In genomic region chr6:33840064-33840926, GRCh38 we compare ENCODE assay signal across 2 cellular contexts.
TF ChIP-seq lines count a peak whose summit lies in the region.

No MANE protein-coding gene starts in this region.

TF ChIP-seq in K562, 482 proteins besides CTCF, POLR2A, EP300 and RAD21 (continued from another document):
- peak; percentile 100 for TF ChIP-seq BACH1 (tag; IDR thresholded peaks at IDR 0.05)
- TF ChIP-seq MAFK (IDR thresholded peaks at IDR 0.05; ENCODE audit: low read length), result peak; percentile 100
- no peak for TF ChIP-seq NCOA6 (IDR thresholded peaks at IDR 0.05)
- peak; percentile 79 for TF ChIP-seq LEF1 (IDR thresholded peaks at IDR 0.05)
- TF ChIP-seq, protein P1, sequence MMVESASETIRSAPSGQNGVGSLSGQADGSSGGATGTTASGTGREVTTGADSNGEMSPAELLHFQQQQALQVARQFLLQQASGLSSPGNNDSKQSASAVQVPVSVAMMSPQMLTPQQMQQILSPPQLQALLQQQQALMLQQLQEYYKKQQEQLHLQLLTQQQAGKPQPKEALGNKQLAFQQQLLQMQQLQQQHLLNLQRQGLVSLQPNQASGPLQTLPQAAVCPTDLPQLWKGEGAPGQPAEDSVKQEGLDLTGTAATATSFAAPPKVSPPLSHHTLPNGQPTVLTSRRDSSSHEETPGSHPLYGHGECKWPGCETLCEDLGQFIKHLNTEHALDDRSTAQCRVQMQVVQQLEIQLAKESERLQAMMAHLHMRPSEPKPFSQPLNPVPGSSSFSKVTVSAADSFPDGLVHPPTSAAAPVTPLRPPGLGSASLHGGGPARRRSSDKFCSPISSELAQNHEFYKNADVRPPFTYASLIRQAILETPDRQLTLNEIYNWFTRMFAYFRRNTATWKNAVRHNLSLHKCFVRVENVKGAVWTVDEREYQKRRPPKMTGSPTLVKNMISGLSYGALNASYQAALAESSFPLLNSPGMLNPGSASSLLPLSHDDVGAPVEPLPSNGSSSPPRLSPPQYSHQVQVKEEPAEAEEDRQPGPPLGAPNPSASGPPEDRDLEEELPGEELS (CRISPR knock-in tag; IDR thresholded peaks at IDR 0.05; ENCODE audit: borderline replicate concordance), result peak; percentile 75; the same call in 1 of the 2 replicates
- TF ChIP-seq ZNF311 (CRISPR knock-in tag; IDR thresholded peaks at IDR 0.05), result peak; percentile 64; the same call in 1 of the 2 replicates
- TF ChIP-seq ZNF592 (IDR thresholded peaks at IDR 0.05), result peak; percentile 98
- TF ChIP-seq RBFOX2 (IDR thresholded peaks at IDR 0.05; ENCODE audit: low read depth, low read length), result peak; percentile 45
- TF ChIP-seq GATAD2A (IDR thresholded peaks at IDR 0.05), result peak; percentile 88; the same call in 1 of the 2 replicates
- TF ChIP-seq, protein P2, sequence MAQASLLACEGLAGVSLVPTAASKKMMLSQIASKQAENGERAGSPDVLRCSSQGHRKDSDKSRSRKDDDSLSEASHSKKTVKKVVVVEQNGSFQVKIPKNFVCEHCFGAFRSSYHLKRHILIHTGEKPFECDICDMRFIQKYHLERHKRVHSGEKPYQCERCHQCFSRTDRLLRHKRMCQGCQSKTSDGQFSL (CRISPR knock-in tag; IDR thresholded peaks at IDR 0.05), result no peak
- TF ChIP-seq, protein P2 (tag; IDR thresholded peaks at IDR 0.05), result peak in 1 of 2 experiments; percentile 77; a peak in 1 of 4 replicates
- no peak for TF ChIP-seq RBM22 (IDR thresholded peaks at IDR 0.05; ENCODE audit: low read depth, low read length, poor library complexity, severe bottlenecking)
- 0 out of 2 replicates have a peak, but pooled peaks have one; percentile 11 for TF ChIP-seq CBX5 (IDR thresholded peaks at IDR 0.05; ENCODE audit: borderline replicate concordance, low read depth)
- TF ChIP-seq NONO (IDR thresholded peaks at IDR 0.05; ENCODE audit: low read depth in 2 of 2, low read length in 1 of 2), result 0 out of 4 replicates have a peak, but pooled peaks of 1 of the 2 experiments have one; percentile 47
- TF ChIP-seq MCM7 (IDR thresholded peaks at IDR 0.05), result no peak
- peak; percentile 63; the same call in 1 of the 2 replicates for TF ChIP-seq SP1 (CRISPR knock-in tag; IDR thresholded peaks at IDR 0.05)
- no peak for TF ChIP-seq MYBL2 (IDR thresholded peaks at IDR 0.05; ENCODE audit: low read depth)
- TF ChIP-seq MYBL2 (CRISPR knock-in tag; IDR thresholded peaks at IDR 0.05; ENCODE audit: borderline replicate concordance), result no peak
- no peak for TF ChIP-seq PATZ1 (CRISPR knock-in tag; IDR thresholded peaks at IDR 0.05; ENCODE audit: borderline replicate concordance)
- TF ChIP-seq SMARCA5 (IDR thresholded peaks at IDR 0.05), result peak; percentile 90; the same call in 1 of the 2 replicates
- no peak for TF ChIP-seq PPARD (CRISPR knock-in tag; IDR thresholded peaks at IDR 0.05)

TF ChIP-seq in HepG2, 621 proteins besides CTCF, POLR2A, EP300 and RAD21 (continued from another document and continues in another):
- TF ChIP-seq, protein P3, sequence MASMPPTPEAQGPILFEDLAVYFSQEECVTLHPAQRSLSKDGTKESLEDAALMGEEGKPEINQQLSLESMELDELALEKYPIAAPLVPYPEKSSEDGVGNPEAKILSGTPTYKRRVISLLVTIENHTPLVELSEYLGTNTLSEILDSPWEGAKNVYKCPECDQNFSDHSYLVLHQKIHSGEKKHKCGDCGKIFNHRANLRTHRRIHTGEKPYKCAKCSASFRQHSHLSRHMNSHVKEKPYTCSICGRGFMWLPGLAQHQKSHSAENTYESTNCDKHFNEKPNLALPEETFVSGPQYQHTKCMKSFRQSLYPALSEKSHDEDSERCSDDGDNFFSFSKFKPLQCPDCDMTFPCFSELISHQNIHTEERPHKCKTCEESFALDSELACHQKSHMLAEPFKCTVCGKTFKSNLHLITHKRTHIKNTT (CRISPR knock-in tag; IDR thresholded peaks at IDR 0.05), result no peak
- TF ChIP-seq PCBP1 (IDR thresholded peaks at IDR 0.05; ENCODE audit: borderline replicate concordance, low read depth, low read length), result no peak
- no peak for TF ChIP-seq ZNF20 (CRISPR knock-in tag; IDR thresholded peaks at IDR 0.05)
- TF ChIP-seq ZBTB8A (CRISPR knock-in tag; IDR thresholded peaks at IDR 0.05; ENCODE audit: borderline replicate concordance, low read depth), result no peak
- TF ChIP-seq HMG20B (CRISPR knock-in tag; conservative IDR thresholded peaks at IDR 0.05), result peak; percentile 18; the same call in 1 of the 2 replicates
- peak; percentile 82 for TF ChIP-seq ZNF350 (CRISPR knock-in tag; IDR thresholded peaks at IDR 0.05; ENCODE audit: borderline replicate concordance, low read depth)
- 0 out of 2 replicates have a peak, but pooled peaks have one; percentile 32 for TF ChIP-seq YEATS4 (CRISPR knock-in tag; IDR thresholded peaks at IDR 0.05; ENCODE audit: borderline replicate concordance)
- TF ChIP-seq SKI (IDR thresholded peaks at IDR 0.05; ENCODE audit: partially characterized antibody), result no peak
- no peak for TF ChIP-seq RBM22 (optimal IDR thresholded peaks at IDR 0.05; ENCODE audit: low read length)
- TF ChIP-seq ZNF343 (CRISPR knock-in tag; IDR thresholded peaks at IDR 0.05), result no peak; the same call in 1 of the 2 replicates
- TF ChIP-seq KDM3A (CRISPR knock-in tag; IDR thresholded peaks at IDR 0.05; ENCODE audit: low read depth), result peak; percentile 66; the same call in 1 of the 2 replicates
- TF ChIP-seq ISX (CRISPR knock-in tag; conservative IDR thresholded peaks at IDR 0.05), result no peak
- TF ChIP-seq ZNF670 (CRISPR knock-in tag; IDR thresholded peaks at IDR 0.05; ENCODE audit: borderline replicate concordance), result no peak
- TF ChIP-seq, protein P4, sequence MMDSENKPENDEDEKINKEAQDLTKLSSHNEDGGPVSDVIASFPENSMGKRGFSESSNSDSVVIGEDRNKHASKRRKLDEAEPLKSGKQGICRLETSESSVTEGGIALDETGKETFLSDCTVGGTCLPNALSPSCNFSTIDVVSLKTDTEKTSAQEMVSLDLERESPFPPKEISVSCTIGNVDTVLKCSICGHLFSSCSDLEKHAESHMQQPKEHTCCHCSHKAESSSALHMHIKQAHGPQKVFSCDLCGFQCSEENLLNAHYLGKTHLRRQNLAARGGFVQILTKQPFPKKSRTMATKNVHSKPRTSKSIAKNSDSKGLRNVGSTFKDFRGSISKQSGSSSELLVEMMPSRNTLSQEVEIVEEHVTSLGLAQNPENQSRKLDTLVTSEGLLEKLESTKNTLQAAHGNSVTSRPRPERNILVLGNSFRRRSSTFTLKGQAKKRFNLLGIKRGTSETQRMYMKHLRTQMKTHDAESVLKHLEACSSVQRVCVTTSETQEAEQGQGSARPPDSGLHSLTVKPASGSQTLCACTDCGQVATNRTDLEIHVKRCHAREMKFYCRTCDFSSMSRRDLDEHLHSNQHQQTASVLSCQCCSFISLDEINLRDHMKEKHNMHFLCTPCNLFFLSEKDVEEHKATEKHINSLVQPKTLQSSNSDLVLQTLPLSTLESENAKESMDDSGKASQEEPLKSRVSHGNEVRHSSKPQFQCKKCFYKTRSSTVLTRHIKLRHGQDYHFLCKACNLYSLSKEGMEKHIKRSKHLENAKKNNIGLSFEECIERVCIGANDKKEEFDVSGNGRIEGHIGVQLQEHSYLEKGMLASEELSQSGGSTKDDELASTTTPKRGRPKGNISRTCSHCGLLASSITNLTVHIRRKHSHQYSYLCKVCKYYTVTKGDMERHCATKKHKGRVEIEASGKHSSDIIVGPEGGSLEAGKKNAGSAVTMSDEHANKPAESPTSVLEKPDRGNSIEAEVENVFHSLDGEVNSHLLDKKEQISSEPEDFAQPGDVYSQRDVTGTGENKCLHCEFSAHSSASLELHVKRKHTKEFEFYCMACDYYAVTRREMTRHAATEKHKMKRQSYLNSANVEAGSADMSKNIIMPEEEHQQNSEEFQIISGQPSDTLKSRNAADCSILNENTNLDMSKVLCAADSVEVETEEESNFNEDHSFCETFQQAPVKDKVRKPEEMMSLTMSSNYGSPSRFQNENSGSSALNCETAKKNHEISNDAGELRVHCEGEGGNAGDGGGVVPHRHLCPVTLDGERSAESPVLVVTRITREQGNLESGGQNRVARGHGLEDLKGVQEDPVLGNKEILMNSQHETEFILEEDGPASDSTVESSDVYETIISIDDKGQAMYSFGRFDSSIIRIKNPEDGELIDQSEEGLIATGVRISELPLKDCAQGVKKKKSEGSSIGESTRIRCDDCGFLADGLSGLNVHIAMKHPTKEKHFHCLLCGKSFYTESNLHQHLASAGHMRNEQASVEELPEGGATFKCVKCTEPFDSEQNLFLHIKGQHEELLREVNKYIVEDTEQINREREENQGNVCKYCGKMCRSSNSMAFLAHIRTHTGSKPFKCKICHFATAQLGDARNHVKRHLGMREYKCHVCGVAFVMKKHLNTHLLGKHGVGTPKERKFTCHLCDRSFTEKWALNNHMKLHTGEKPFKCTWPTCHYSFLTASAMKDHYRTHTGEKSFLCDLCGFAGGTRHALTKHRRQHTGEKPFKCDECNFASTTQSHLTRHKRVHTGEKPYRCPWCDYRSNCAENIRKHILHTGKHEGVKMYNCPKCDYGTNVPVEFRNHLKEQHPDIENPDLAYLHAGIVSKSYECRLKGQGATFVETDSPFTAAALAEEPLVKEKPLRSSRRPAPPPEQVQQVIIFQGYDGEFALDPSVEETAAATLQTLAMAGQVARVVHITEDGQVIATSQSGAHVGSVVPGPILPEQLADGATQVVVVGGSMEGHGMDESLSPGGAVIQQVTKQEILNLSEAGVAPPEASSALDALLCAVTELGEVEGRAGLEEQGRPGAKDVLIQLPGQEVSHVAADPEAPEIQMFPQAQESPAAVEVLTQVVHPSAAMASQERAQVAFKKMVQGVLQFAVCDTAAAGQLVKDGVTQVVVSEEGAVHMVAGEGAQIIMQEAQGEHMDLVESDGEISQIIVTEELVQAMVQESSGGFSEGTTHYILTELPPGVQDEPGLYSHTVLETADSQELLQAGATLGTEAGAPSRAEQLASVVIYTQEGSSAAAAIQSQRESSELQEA (CRISPR knock-in tag; IDR thresholded peaks at IDR 0.05; ENCODE audit: not compliant biosample characterization), result peak; percentile 9
- no peak for TF ChIP-seq CREBL2 (CRISPR knock-in tag; IDR thresholded peaks at IDR 0.05; ENCODE audit: borderline replicate concordance)
- TF ChIP-seq ZBTB3 (CRISPR knock-in tag; IDR thresholded peaks at IDR 0.05; ENCODE audit: borderline replicate concordance, low read depth), result no peak; the same call in 1 of the 2 replicates
- no peak for TF ChIP-seq DR1 (CRISPR knock-in tag; IDR thresholded peaks at IDR 0.05)
- TF ChIP-seq GRHL1 (CRISPR knock-in tag; conservative IDR thresholded peaks at IDR 0.05), result no peak
- peak; percentile 32; the same call in 1 of the 2 replicates for TF ChIP-seq TFDP2 (CRISPR knock-in tag; IDR thresholded peaks at IDR 0.05)
- TF ChIP-seq ZFP36 (IDR thresholded peaks at IDR 0.05; ENCODE audit: borderline replicate concordance, low read depth, low read length, partially characterized antibody), result no peak
- peak; percentile 86 for TF ChIP-seq RXRA (CRISPR knock-in tag; IDR thresholded peaks at IDR 0.05)
- TF ChIP-seq MLX (CRISPR knock-in tag; IDR thresholded peaks at IDR 0.05), result peak; percentile 53; the same call in 1 of the 2 replicates
- TF ChIP-seq SOX5 (CRISPR knock-in tag; IDR thresholded peaks at IDR 0.05; ENCODE audit: borderline replicate concordance), result peak; percentile 49; the same call in 1 of the 2 replicates
- TF ChIP-seq NCOA2 (CRISPR knock-in tag; IDR thresholded peaks at IDR 0.05), result peak; percentile 66
- TF ChIP-seq KDM4B (CRISPR knock-in tag; IDR thresholded peaks at IDR 0.05), result 0 out of 2 replicates have a peak, but pooled peaks have one; percentile 63
- TF ChIP-seq SMAD1 (CRISPR knock-in tag; IDR thresholded peaks at IDR 0.05; ENCODE audit: borderline replicate concordance, low read depth), result no peak
- no peak; the same call in 1 of the 2 replicates for TF ChIP-seq ATF7 (IDR thresholded peaks at IDR 0.05)
- peak; percentile 80; the same call in 1 of the 2 replicates for TF ChIP-seq ATF7 (CRISPR knock-in tag; IDR thresholded peaks at IDR 0.05)
- no peak for TF ChIP-seq BRF2 (CRISPR knock-in tag; IDR thresholded peaks at IDR 0.05)
- no peak for TF ChIP-seq GZF1 (CRISPR knock-in tag; IDR thresholded peaks at IDR 0.05)
- no peak for TF ChIP-seq SIN3B (IDR thresholded peaks at IDR 0.05; ENCODE audit: low read length)
- peak; percentile 24; the same call in 1 of the 2 replicates for TF ChIP-seq SP5 (CRISPR knock-in tag; IDR thresholded peaks at IDR 0.05; ENCODE audit: borderline replicate concordance, low read depth)
